Comparison of ENCODE assay signal across 8 cellular contexts in genomic region chr12:33439587-33440011, GRCh38. TPM values are rescaled to one million over a fixed set of nuclear protein-coding genes. Genes with fewer than 3 reads are reported as not detected.
DNase-seq lines count a peak whose midpoint lies in the region; FAIRE-seq and TF ChIP-seq lines count a peak whose summit lies in the region.

A gene with protein sequence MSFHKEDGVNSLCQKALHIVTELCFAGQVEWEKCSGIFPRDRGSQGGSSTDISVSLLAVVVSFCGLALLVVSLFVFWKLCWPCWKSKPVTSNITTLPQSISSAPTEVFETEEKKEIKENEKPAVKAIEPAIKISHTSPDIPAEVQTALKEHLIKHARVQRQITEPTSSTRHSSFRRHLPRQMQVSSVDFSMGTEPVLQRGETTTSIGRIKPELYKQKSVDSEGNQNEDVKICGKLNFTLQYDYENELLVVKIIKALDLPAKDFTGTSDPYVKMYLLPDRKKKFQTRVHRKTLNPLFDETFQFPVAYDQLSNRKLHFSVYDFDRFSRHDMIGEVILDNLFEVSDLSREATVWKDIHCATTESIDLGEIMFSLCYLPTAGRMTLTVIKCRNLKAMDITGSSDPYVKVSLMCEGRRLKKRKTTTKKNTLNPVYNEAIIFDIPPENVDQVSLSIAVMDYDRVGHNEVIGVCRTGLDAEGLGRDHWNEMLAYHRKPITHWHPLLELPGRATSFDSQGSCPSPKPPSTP (minus strand): TSS chr12:33439819. CDS start chr12:33439522, 297 bp downstream.

- 0% methylated on average over 10 of the region's 49 CpGs for WGBS in mesenchymal stem cell
- WGBS in urinary bladder: under 1% methylated on average over 49 of the region's 49 CpGs

- H3K27me3 ChIP-seq in HL-60 (ENCODE audit: insufficient read depth, poor library complexity, severe bottlenecking) (peaks cover 45% of the 10 kb centered on the region), bronchial epithelial cell (ENCODE audit: control insufficient read depth, insufficient read depth, low read length) (peaks cover 14% of the 10 kb centered on the region), mesenchymal stem cell (ENCODE audit: control insufficient read depth in 1 of 2, insufficient read depth in 1 of 2, low read length in 2 of 2) (peaks cover 33 to 46% of the 10 kb centered on the region in 2 experiments)

- H2BK5ac ChIP-seq in mesenchymal stem cell (ENCODE audit: low read depth, low read length, poor library complexity, severe bottlenecking): no peak within 1 kb of the TSS

- no peak within 1 kb of the TSS for H3K4ac ChIP-seq in mesenchymal stem cell (ENCODE audit: low read depth in 1 of 2, low read length in 2 of 2)

- peak within 1 kb of the TSS; percentile 81 for H2AFZ ChIP-seq in mesenchymal stem cell (ENCODE audit: low read depth, low read length)

- no peak within 1 kb of the TSS for H2BK12ac ChIP-seq in mesenchymal stem cell (ENCODE audit: low read length in 2 of 2)

- no peak within 1 kb of the TSS for H4K91ac ChIP-seq in mesenchymal stem cell (ENCODE audit: low read length)

- no peak within 1 kb of the TSS for H3K14ac ChIP-seq in mesenchymal stem cell (ENCODE audit: low read length in 2 of 2)

- FAIRE-seq in bronchial epithelial cell (lab: Jason Lieb, UNC): no peak

- H3K27ac ChIP-seq in HL-60 (replicated peaks) (no peak within 1 kb of the TSS), mesenchymal stem cell (ENCODE audit: low read length, poor library complexity, severe bottlenecking) (no peak within 1 kb of the TSS), urinary bladder (ENCODE audit: low read depth) (no peak within 1 kb of the TSS)

- no peaks in the 10 kb centered on the region for H3K36me3 ChIP-seq in bronchial epithelial cell (ENCODE audit: control insufficient read depth, insufficient read depth, low read length)
- no peaks in the 10 kb centered on the region for H3K36me3 ChIP-seq in mesenchymal stem cell (ENCODE audit: control insufficient read depth in 1 of 2, insufficient read depth in 2 of 2, low read depth in 1 of 2, low read length in 2 of 2)
- no peaks in the 10 kb centered on the region for H3K36me3 ChIP-seq in urinary bladder (ENCODE audit: insufficient read depth)

- H3K9me3 ChIP-seq in mesenchymal stem cell (ENCODE audit: control insufficient read depth, low read length): no peaks in the 10 kb centered on the region

- no peak within 1 kb of the TSS for H2BK120ac ChIP-seq in mesenchymal stem cell (ENCODE audit: low read depth, low read length)

- H3K4me3 ChIP-seq in HL-60 (replicated peaks; ENCODE audit: insufficient read depth, low read length): peak within 1 kb of the TSS; percentile 41
- H3K4me3 ChIP-seq in bronchial epithelial cell (ENCODE audit: low read depth, low read length): peak within 1 kb of the TSS; percentile 39
- peak within 1 kb of the TSS; percentile 42 to 84 for H3K4me3 ChIP-seq in mesenchymal stem cell (ENCODE audit: insufficient read depth in 1 of 2, low read depth in 1 of 2, low read length in 2 of 2)
- H3K4me3 ChIP-seq in urinary bladder (ENCODE audit: low read depth, low read length): peak within 1 kb of the TSS; percentile 55

- no peak within 1 kb of the TSS for H3K18ac ChIP-seq in mesenchymal stem cell (ENCODE audit: low read depth in 1 of 2, low read length in 2 of 2)

- TF ChIP-seq CTCF in HL-60 (IDR thresholded peaks at IDR 0.05; ENCODE audit: insufficient read depth, low read length): no peak
- TF ChIP-seq CTCF in bronchial epithelial cell (IDR thresholded peaks at IDR 0.05; ENCODE audit: insufficient read depth, low read length, severe bottlenecking): no peak

- H2BK15ac ChIP-seq in mesenchymal stem cell (ENCODE audit: low read depth, poor library complexity, severe bottlenecking): no peak within 1 kb of the TSS

- H3K4me2 ChIP-seq in mesenchymal stem cell (ENCODE audit: low read length, poor library complexity, severe bottlenecking): peak within 1 kb of the TSS; percentile 100

- H3K9ac ChIP-seq in mesenchymal stem cell (ENCODE audit: low read length): no peak within 1 kb of the TSS

- H3K4me1 ChIP-seq in mesenchymal stem cell (ENCODE audit: control insufficient read depth, insufficient read depth, low read depth, low read length): peaks cover 12% of the 10 kb centered on the region
- H3K4me1 ChIP-seq in urinary bladder (ENCODE audit: insufficient read depth): no peaks in the 10 kb centered on the region

- no peaks in the 10 kb centered on the region for H3K79me1 ChIP-seq in mesenchymal stem cell (replicated peaks; ENCODE audit: low read length, poor library complexity, severe bottlenecking)

- H2AK5ac ChIP-seq in mesenchymal stem cell (ENCODE audit: low read length, severe bottlenecking): no peak within 1 kb of the TSS

- DNase-seq in AG08396 (ENCODE audit: low spot score) (peak; percentile 29), HL-60 (ENCODE audit: low read depth in 1 of 2, low spot score in 1 of 2) (no peak), bronchial epithelial cell (ENCODE audit: low read depth) (no peak), mesenchymal stem cell (peak; percentile 33), HuH-7 (ENCODE audit: low spot score) (no peak), HT-29 (ENCODE audit: low spot score) (no peak)
- DNase-seq in NK-92 treated with Interleukin-12 subunit alpha and Interleukin-12 subunit beta, amount 100 ng/mL, for 24 hours (lab: John Stamatoyannopoulos, UW): no peak

- H4K8ac ChIP-seq in mesenchymal stem cell (ENCODE audit: low read length): no peak within 1 kb of the TSS

- H3K23ac ChIP-seq in mesenchymal stem cell (ENCODE audit: low read length in 2 of 2): peak within 1 kb of the TSS in 1 of 2 experiments; percentile 89

RNA-seq across cellular contexts. Expression of the gene that starts here (rescaled TPM):
- total RNA-seq in bronchial epithelial cell (not detected in 2 replicates), urinary bladder (6.4 TPM)
- not detected for polyA plus RNA-seq in mesenchymal stem cell (2013, experiment 1 of 2)
- polyA plus RNA-seq in mesenchymal stem cell (2013, experiment 2 of 2): not detected
- 0.11 TPM for polyA plus RNA-seq in urinary bladder
- total RNA-seq in HT-29 (2014; rRNA removed; shearing (Covaris generic)): not detected in 2 replicates

Comparison
In these comparisons a context has a peak if more than half of its experiments do, and no peak if none do; other contexts are left out.
1. DNase-seq: peak in AG08396 (single experiment) and mesenchymal stem cell (single experiment); none in HL-60 (0 of 2), bronchial epithelial cell (single experiment), NK-92 treated with Interleukin-12 subunit alpha and Interleukin-12 subunit beta, amount 100 ng/mL, for 24 hours (single experiment), HuH-7 (single experiment) and HT-29 (single experiment).
2. Peak in every context shown above with its lines, with median percentiles within 50 percentile points of each other: H3K4me3 ChIP-seq.